ENCODE assay signal across 1 cellular context in the genomic region with DNA sequence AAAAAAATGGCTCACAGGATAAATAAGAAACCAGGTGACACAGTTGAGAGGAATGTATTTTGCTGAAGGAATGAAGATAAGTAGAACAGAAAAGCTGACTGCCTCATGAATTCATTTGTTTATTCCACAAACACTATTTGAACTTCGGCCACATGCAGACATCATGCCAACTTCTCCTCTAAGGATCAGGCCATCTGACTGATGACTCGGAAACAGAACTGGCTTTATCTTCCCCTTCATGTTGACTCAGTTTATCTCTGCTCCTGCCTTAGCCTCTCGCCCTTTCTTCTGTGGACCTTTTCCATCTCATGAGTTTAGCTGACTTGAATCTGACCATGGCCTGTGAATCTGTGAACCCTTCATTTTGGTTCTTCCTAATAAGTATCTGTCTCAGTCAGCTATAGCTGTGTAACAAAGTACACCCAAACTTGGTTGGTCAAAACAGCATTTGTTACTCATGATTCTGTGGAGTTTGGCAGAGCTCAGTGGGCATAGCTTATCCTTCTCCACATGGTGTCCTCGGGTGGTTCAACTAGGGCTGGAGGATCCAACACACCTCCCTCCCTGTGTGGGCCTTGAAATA.
TF ChIP-seq lines count a peak whose summit lies in the region.

No MANE protein-coding gene starts in this region.

TF ChIP-seq in HepG2, 621 proteins besides CTCF, POLR2A, EP300 and RAD21 (continued from another document and continues in another):
- TF ChIP-seq NFAT5 (CRISPR knock-in tag; IDR thresholded peaks at IDR 0.05), result no peak
- TF ChIP-seq MEIS2 (CRISPR knock-in tag; IDR thresholded peaks at IDR 0.05), result no peak
- TF ChIP-seq MED8 (CRISPR knock-in tag; IDR thresholded peaks at IDR 0.05; ENCODE audit: insufficient replicate concordance), result no peak
- no peak for TF ChIP-seq ZNF597 (CRISPR knock-in tag; IDR thresholded peaks at IDR 0.05)
- no peak for TF ChIP-seq CSRNP2 (CRISPR knock-in tag; conservative IDR thresholded peaks at IDR 0.05; ENCODE audit: low read depth)
- TF ChIP-seq ZSCAN25 (CRISPR knock-in tag; IDR thresholded peaks at IDR 0.05), result no peak
- no peak for TF ChIP-seq ZNF143 (CRISPR knock-in tag; IDR thresholded peaks at IDR 0.05)
- TF ChIP-seq MXI1 (IDR thresholded peaks at IDR 0.05; ENCODE audit: borderline replicate concordance, low read depth, low read length), result peak; percentile 45; the same call in 1 of the 3 replicates
- 0 out of 2 replicates have a peak, but pooled peaks have one; percentile 27 for TF ChIP-seq ZNF709 (CRISPR knock-in tag; IDR thresholded peaks at IDR 0.05)
- no peak for TF ChIP-seq ZNF484 (CRISPR knock-in tag; IDR thresholded peaks at IDR 0.05; ENCODE audit: borderline replicate concordance, low read depth)
- TF ChIP-seq ZNF574 (CRISPR knock-in tag; IDR thresholded peaks at IDR 0.05), result no peak
- peak; percentile 51; the same call in 1 of the 2 replicates for TF ChIP-seq RARA (CRISPR knock-in tag; IDR thresholded peaks at IDR 0.05)
- TF ChIP-seq ZSCAN20 (CRISPR knock-in tag; IDR thresholded peaks at IDR 0.05; ENCODE audit: borderline replicate concordance), result no peak
- no peak for TF ChIP-seq ZNF776 (CRISPR knock-in tag; IDR thresholded peaks at IDR 0.05)
- no peak for TF ChIP-seq ZFP36L2 (CRISPR knock-in tag; IDR thresholded peaks at IDR 0.05)
- no peak for TF ChIP-seq SYNCRIP (IDR thresholded peaks at IDR 0.05; ENCODE audit: insufficient read depth, low read depth, low read length)
- no peak for TF ChIP-seq RFXAP (CRISPR knock-in tag; IDR thresholded peaks at IDR 0.05; ENCODE audit: borderline replicate concordance)
- TF ChIP-seq RFX1 (IDR thresholded peaks at IDR 0.05), result no peak
- TF ChIP-seq ZNF724P (CRISPR knock-in tag; IDR thresholded peaks at IDR 0.05; ENCODE audit: borderline replicate concordance), result no peak
- TF ChIP-seq, protein P1, sequence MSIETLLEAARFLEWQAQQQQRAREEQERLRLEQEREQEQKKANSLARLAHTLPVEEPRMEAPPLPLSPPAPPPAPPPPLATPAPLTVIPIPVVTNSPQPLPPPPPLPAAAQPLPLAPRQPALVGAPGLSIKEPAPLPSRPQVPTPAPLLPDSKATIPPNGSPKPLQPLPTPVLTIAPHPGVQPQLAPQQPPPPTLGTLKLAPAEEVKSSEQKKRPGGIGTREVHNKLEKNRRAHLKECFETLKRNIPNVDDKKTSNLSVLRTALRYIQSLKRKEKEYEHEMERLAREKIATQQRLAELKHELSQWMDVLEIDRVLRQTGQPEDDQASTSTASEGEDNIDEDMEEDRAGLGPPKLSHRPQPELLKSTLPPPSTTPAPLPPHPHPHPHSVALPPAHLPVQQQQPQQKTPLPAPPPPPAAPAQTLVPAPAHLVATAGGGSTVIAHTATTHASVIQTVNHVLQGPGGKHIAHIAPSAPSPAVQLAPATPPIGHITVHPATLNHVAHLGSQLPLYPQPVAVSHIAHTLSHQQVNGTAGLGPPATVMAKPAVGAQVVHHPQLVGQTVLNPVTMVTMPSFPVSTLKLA (IDR thresholded peaks at IDR 0.05), result no peak
- TF ChIP-seq NFIC (IDR thresholded peaks at IDR 0.05; ENCODE audit: low read length), result peak; percentile 31; the same call in 1 of the 2 replicates
- 0 out of 2 replicates have a peak, but pooled peaks have one; percentile 27 for TF ChIP-seq ZNF784 (CRISPR knock-in tag; IDR thresholded peaks at IDR 0.05; ENCODE audit: borderline replicate concordance)
- TF ChIP-seq, protein P2, sequence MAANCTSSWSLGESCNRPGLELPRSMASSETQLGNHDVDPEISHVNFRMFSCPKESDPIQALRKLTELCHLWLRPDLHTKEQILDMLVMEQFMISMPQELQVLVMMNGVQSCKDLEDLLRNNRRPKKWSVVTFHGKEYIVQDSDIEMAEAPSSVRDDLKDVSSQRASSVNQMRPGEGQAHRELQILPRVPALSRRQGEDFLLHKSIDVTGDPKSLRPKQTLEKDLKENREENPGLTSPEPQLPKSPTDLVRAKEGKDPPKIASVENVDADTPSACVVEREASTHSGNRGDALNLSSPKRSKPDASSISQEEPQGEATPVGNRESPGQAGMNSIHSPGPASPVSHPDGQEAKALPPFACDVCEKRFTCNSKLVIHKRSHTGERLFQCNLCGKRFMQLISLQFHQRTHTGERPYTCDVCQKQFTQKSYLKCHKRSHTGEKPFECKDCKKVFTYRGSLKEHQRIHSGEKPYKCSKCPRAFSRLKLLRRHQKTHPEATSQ (CRISPR knock-in tag; IDR thresholded peaks at IDR 0.05; ENCODE audit: borderline replicate concordance), result peak; percentile 27; the same call in 1 of the 2 replicates
- TF ChIP-seq ZNF30 (CRISPR knock-in tag; IDR thresholded peaks at IDR 0.05), result no peak
- TF ChIP-seq ZNF781 (CRISPR knock-in tag; IDR thresholded peaks at IDR 0.05; ENCODE audit: borderline replicate concordance, not compliant biosample characterization), result no peak
- TF ChIP-seq SMARCE1 (IDR thresholded peaks at IDR 0.05; ENCODE audit: borderline replicate concordance), result no peak
- TF ChIP-seq ERF (CRISPR knock-in tag; IDR thresholded peaks at IDR 0.05), result peak; percentile 80
- TF ChIP-seq ETV5 (CRISPR knock-in tag; IDR thresholded peaks at IDR 0.05; ENCODE audit: borderline replicate concordance), result peak; percentile 34; the same call in 1 of the 2 replicates
- no peak for TF ChIP-seq NKX3-1 (CRISPR knock-in tag; IDR thresholded peaks at IDR 0.05)
- no peak for TF ChIP-seq ZNF12 (CRISPR knock-in tag; IDR thresholded peaks at IDR 0.05)
- no peak for TF ChIP-seq KDM6A (CRISPR knock-in tag; IDR thresholded peaks at IDR 0.05; ENCODE audit: low read depth)
- TF ChIP-seq MLXIP (CRISPR knock-in tag; IDR thresholded peaks at IDR 0.05; ENCODE audit: borderline replicate concordance), result no peak
- TF ChIP-seq, protein P3, sequence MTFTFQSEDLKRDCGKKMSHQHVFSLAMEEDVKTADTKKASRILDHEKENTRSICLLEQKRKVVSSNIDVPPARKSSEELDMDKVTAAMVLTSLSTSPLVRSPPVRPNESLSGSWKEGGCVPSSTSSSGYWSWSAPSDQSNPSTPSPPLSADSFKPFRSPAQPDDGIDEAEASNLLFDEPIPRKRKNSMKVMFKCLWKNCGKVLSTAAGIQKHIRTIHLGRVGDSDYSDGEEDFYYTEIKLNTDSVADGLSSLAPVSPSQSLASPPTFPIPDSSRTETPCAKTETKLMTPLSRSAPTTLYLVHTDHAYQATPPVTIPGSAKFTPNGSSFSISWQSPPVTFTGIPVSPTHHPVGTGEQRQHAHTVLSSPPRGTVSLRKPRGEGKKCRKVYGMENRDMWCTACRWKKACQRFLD (CRISPR knock-in tag; IDR thresholded peaks at IDR 0.05; ENCODE audit: borderline replicate concordance), result no peak
